In genomic region chr15:70585707-70586034, GRCh38 we compare ENCODE assay signal across 12 cellular contexts.
DNase-seq lines count a peak whose midpoint lies in the region; ATAC-seq and TF ChIP-seq lines count a peak whose summit lies in the region.
"Had no signal": no experiment of that assay in that cellular context is flagged by ENCODE, and none has a peak within 500 bp of the region (broad histone marks: within the 10 kb centered on the region; RNA-seq: fewer than 3 reads in every experiment).

No MANE protein-coding gene starts in this region.

- H2BK120ac ChIP-seq in neuronal stem cell (ENCODE audit: low read depth, low read length): no peak overlapping the region

- H3K4me3 ChIP-seq in neuronal stem cell (ENCODE audit: low read length in 2 of 2) (peak overlapping the region in 1 of 2 donors; percentile 37), right cardiac atrium (ENCODE audit: low read length) (no peak overlapping the region)

- CTCF ChIA-PET in Calu3 (lab: Charles Lee): interaction anchor here (0.6 to 2.4 kb wide), 10 partner anchors 8 to 1002 kb away, joined by 3 to 7 read pairs (median 4); no protein-coding TSS in a partner anchor

- H3K27me3 Mint-ChIP-seq in Calu3 (ENCODE audit: unreplicated experiment): no peaks in the 10 kb centered on the region
- peaks cover 28% of the 10 kb centered on the region for H3K27me3 Mint-ChIP-seq in activated naive CD8-positive, alpha-beta T cell treated with anti-CD3 and anti-CD28 coated beads for 36 hours

- no TSS peak for BruUV-seq in Calu3 (replicated peaks; lab: Mats Ljungman, UMichigan)

- DNase-seq in Calu3 (no peak), HuH-7 (ENCODE audit: low spot score) (peak; percentile 67), neuronal stem cell (ENCODE audit: low spot score) (no peak), NCI-H1694 (lab: John Stamatoyannopoulos, UW) (no peak), HUDEP-2 (lab: John Stamatoyannopoulos, UW; ENCODE audit: unreplicated experiment in 76 of 76) (no peak), right cardiac atrium (no peak), OCI-M2 (lab: John Stamatoyannopoulos, UW; ENCODE audit: unreplicated experiment) (no peak)
- peak; percentile 15 for DNase-seq in activated naive CD8-positive, alpha-beta T cell treated with anti-CD3 and anti-CD28 coated beads for 36 hours
- DNase-seq: mammary epithelial cell, MM.1S, NCI-H345 had no signal

- H3K27ac ChIP-seq in neuronal stem cell (replicated peaks; ENCODE audit: low read length): no peak overlapping the region
- no peak overlapping the region for H3K27ac ChIP-seq in right cardiac atrium (ENCODE audit: low read length)

- no CpG with 5 or more reads among the region's 10 CpGs for WGBS in neuronal stem cell (ENCODE audit: extremely low coverage in 2 of 2, insufficient read length in 2 of 2, insufficient replicate concordance in 1 of 2), 2 donors
- 48% methylated on average over 10 of the region's 10 CpGs for WGBS in right cardiac atrium

- H3K4me3 Mint-ChIP-seq in Calu3 (ENCODE audit: low read depth, unreplicated experiment): peak overlapping the region; percentile 73
- H3K4me3 Mint-ChIP-seq in activated naive CD8-positive, alpha-beta T cell treated with anti-CD3 and anti-CD28 coated beads for 36 hours: peak overlapping the region; percentile 57

- H4K91ac ChIP-seq in neuronal stem cell (ENCODE audit: low read depth, low read length, poor library complexity): no peak overlapping the region

- no peak overlapping the region for H3K27ac Mint-ChIP-seq in Calu3 (ENCODE audit: unreplicated experiment)
- H3K27ac Mint-ChIP-seq in activated naive CD8-positive, alpha-beta T cell treated with anti-CD3 and anti-CD28 coated beads for 36 hours: peak overlapping the region; percentile 40
- H3K27ac Mint-ChIP-seq: CD4-positive, CD25-positive, alpha-beta regulatory T cell had no signal

- H3K9me3 ChIP-seq in neuronal stem cell (replicated peaks in 1 of 2; ENCODE audit: control insufficient read depth in 2 of 2, insufficient read depth in 1 of 2, low read depth in 1 of 2, low read length in 2 of 2) (no peaks in the 10 kb centered on the region), right cardiac atrium (ENCODE audit: control insufficient read depth, low read length) (no peaks in the 10 kb centered on the region)

- H2BK12ac ChIP-seq in neuronal stem cell (ENCODE audit: low read length): no peak overlapping the region

- H4K8ac ChIP-seq in neuronal stem cell (ENCODE audit: low read depth, low read length): no peak overlapping the region

- no peak overlapping the region for H3K23ac ChIP-seq in neuronal stem cell (ENCODE audit: low read depth, low read length, poor library complexity)

- peaks cover 0 to 22% (median 0%) of the 10 kb centered on the region in 3 experiments for H3K27me3 ChIP-seq in neuronal stem cell (ENCODE audit: control insufficient read depth in 3 of 3, insufficient read depth in 3 of 3, low read depth in 1 of 3, low read length in 3 of 3)
- H3K27me3 ChIP-seq in right cardiac atrium (ENCODE audit: control insufficient read depth, insufficient read depth): no peaks in the 10 kb centered on the region

- H3K79me1 ChIP-seq in neuronal stem cell (ENCODE audit: low read depth, low read length): no peaks in the 10 kb centered on the region

- H2BK5ac ChIP-seq in neuronal stem cell (ENCODE audit: low read length): no peak overlapping the region

- H3K14ac ChIP-seq in neuronal stem cell (ENCODE audit: low read length): no peak overlapping the region

- ATAC-seq in right cardiac atrium: no peak

- H3K9me3 Mint-ChIP-seq in Calu3 (ENCODE audit: low read depth, unreplicated experiment): no peaks in the 10 kb centered on the region
- no peaks in the 10 kb centered on the region for H3K9me3 Mint-ChIP-seq in activated naive CD8-positive, alpha-beta T cell treated with anti-CD3 and anti-CD28 coated beads for 36 hours

- peaks cover 0 to 3% of the 10 kb centered on the region in 2 donors for H3K4me1 ChIP-seq in neuronal stem cell (ENCODE audit: control insufficient read depth in 2 of 2, insufficient read depth in 1 of 2, low read depth in 1 of 2, low read length in 2 of 2)
- no peaks in the 10 kb centered on the region for H3K4me1 ChIP-seq in right cardiac atrium (ENCODE audit: control insufficient read depth, insufficient read depth, low read length)

- TF ChIP-seq CTCF in Calu3 (IDR thresholded peaks at IDR 0.05; ENCODE audit: unreplicated experiment): no peak

- peaks cover 11% of the 10 kb centered on the region for H3K4me1 Mint-ChIP-seq in Calu3 (ENCODE audit: low read depth, unreplicated experiment)
- peaks cover 16% of the 10 kb centered on the region for H3K4me1 Mint-ChIP-seq in activated naive CD8-positive, alpha-beta T cell treated with anti-CD3 and anti-CD28 coated beads for 36 hours

- peak overlapping the region; percentile 66 for H3K4me2 ChIP-seq in neuronal stem cell (ENCODE audit: insufficient read depth, low read length, poor library complexity, severe bottlenecking)

- no peaks in the 10 kb centered on the region for H3K36me3 ChIP-seq in neuronal stem cell (replicated peaks in 1 of 2; ENCODE audit: control insufficient read depth in 2 of 2, insufficient read depth in 2 of 2, low read length in 2 of 2)

- no peak overlapping the region for H3K9ac ChIP-seq in neuronal stem cell (ENCODE audit: low read depth, low read length, poor library complexity)

- no peak overlapping the region for H3K4ac ChIP-seq in neuronal stem cell (ENCODE audit: low read length)

- peak overlapping the region; percentile 62 for H2BK15ac ChIP-seq in neuronal stem cell (ENCODE audit: low read length)

- peak overlapping the region; percentile 65 for H3K18ac ChIP-seq in neuronal stem cell (ENCODE audit: low read length)

- intact Hi-C loops in Calu3 (cut with micrococcal nuclease; ENCODE audit: unreplicated experiment): loop anchor here (10.0 kb wide), 1 partner anchor 151 kb away; no protein-coding TSS in a partner anchor
- intact Hi-C loops in right cardiac atrium (cut with DNase I): no loop called here

- H2AFZ ChIP-seq in neuronal stem cell (ENCODE audit: low read length): no peak overlapping the region

- no peaks in the 10 kb centered on the region for H3K36me3 Mint-ChIP-seq in Calu3 (ENCODE audit: insufficient read depth, unreplicated experiment)
- no peaks in the 10 kb centered on the region for H3K36me3 Mint-ChIP-seq in activated naive CD8-positive, alpha-beta T cell treated with anti-CD3 and anti-CD28 coated beads for 36 hours
- H3K36me3 Mint-ChIP-seq: CD4-positive, CD25-positive, alpha-beta regulatory T cell had no signal

- no peak overlapping the region for H2AK5ac ChIP-seq in neuronal stem cell (ENCODE audit: low read depth, low read length)

Comparison
In these comparisons a context has a peak if more than half of its experiments do, and no peak if none do; other contexts are left out.
1. DNase-seq: peak in HuH-7 (single experiment) and activated naive CD8-positive, alpha-beta T cell treated with anti-CD3 and anti-CD28 coated beads for 36 hours (single experiment); none in Calu3 (single experiment), neuronal stem cell (single experiment), NCI-H1694 (single experiment), HUDEP-2 (0 of 76), right cardiac atrium (0 of 3) and OCI-M2 (single experiment).